Comparison of ENCODE assay signal across 8 cellular contexts in the genomic region with DNA sequence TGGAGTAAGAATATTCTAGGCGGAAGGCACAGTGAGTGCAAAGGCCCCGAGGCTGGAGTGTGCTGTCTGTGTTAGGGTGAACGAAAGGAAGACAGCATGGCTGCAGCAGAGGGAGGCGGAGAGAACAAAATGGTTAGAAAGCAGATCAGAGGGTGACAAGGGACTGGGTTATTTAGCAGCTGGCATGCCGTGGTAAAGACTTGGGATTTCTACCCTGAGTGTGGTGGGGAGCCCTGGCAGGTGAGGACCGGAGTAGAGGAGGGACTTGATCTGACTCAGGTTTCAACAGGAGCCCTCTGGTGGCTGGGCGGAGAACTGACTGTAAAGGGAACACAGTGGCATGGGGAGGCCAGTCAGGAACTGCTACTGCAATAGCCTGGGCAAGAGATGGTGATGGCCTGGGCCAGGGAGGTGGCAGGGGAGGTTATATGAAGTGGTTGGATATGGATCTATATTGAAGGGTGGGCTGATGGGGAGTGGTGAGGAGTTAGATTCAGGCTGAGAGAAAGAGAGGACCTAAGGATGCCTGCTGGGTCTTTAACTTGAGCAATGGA. TPM values are rescaled to one million over a fixed set of nuclear protein-coding genes. Genes with fewer than 3 reads are reported as not detected.
A peak's percentile ranks its signal among the peaks of the same experiment; 100 is the strongest.
DNase-seq lines count a peak whose midpoint lies in the region; ATAC-seq and TF ChIP-seq lines count a peak whose summit lies in the region.

No MANE protein-coding gene starts in this region.

- no peaks in the 10 kb centered on the region for H3K9me2 ChIP-seq in GM23248 (ENCODE audit: insufficient read depth)

- DNase-seq in CD14-positive monocyte (ENCODE audit: low spot score) (peak; percentile 90), GM23248 (peak; percentile 76), NCI-H1694 treated with DMSO at 0.1 percent for 48 hours (lab: John Stamatoyannopoulos, UW) (peak; percentile 53), T-helper 17 cell (peak; percentile 66 to 81 (median 76)), adrenal gland (peak; percentile 75 to 96 (median 87)), left ventricle myocardium inferior (peak; percentile 81), sciatic nerve (ENCODE audit: low spot score) (peak; percentile 87)

- H3K4me2 ChIP-seq in GM23248 (ENCODE audit: unreplicated experiment) = no peak overlapping the region

- peaks cover 38% of the 10 kb centered on the region for H3K4me1 Mint-ChIP-seq in CD14-positive monocyte
- peaks cover 44% of the 10 kb centered on the region for H3K4me1 Mint-ChIP-seq in T-helper 17 cell

- H3K9me3 Mint-ChIP-seq in CD14-positive monocyte = no peaks in the 10 kb centered on the region

- no peaks in the 10 kb centered on the region for H3K27me3 ChIP-seq in GM23248 (replicated peaks; ENCODE audit: insufficient read depth)
- H3K27me3 ChIP-seq in adrenal gland = no peaks in the 10 kb centered on the region
- H3K27me3 ChIP-seq in left ventricle myocardium inferior (ENCODE audit: low read depth) = no peaks in the 10 kb centered on the region

- H3K4me1 ChIP-seq in GM23248 (ENCODE audit: insufficient read depth) (0 out of 2 replicates have a peak, but pooled peaks cover 6% of the 10 kb centered on the region), adrenal gland (replicated peaks in 1 of 2) (peaks cover 0 to 9% of the 10 kb centered on the region in 2 donors), left ventricle myocardium inferior (no peaks in the 10 kb centered on the region)

- H2AFZ ChIP-seq in GM23248 = no peak overlapping the region

- H3F3A ChIP-seq in GM23248 (ENCODE audit: insufficient read depth) = no peaks in the 10 kb centered on the region

- peak; percentile 93 for TF ChIP-seq CTCF in CD14-positive monocyte (IDR thresholded peaks at IDR 0.05)
- peak; percentile 60 to 92 (median 77) for TF ChIP-seq CTCF in adrenal gland (IDR thresholded peaks at IDR 0.05)
- TF ChIP-seq CTCF in left ventricle myocardium inferior (IDR thresholded peaks at IDR 0.05; ENCODE audit: borderline replicate concordance) = peak; percentile 78

- H3K27ac ChIP-seq in GM23248 = no peak overlapping the region
- no peak overlapping the region for H3K27ac ChIP-seq in adrenal gland
- H3K27ac ChIP-seq in left ventricle myocardium inferior (replicated peaks) = no peak overlapping the region

- H3K4me3 Mint-ChIP-seq in CD14-positive monocyte (peak overlapping the region; percentile 39 to 61), T-helper 17 cell (peak overlapping the region; percentile 77)

- no peaks in the 10 kb centered on the region; the same call in 1 of the 2 replicates for H4K20me1 ChIP-seq in GM23248 (ENCODE audit: insufficient read depth)

- no peaks in the 10 kb centered on the region for H3K79me2 ChIP-seq in GM23248 (ENCODE audit: insufficient read depth)

- no peak overlapping the region for H3K9ac ChIP-seq in GM23248

- ATAC-seq in T-helper 17 cell (peak; percentile 75), sciatic nerve (peak; percentile 54), HG02970 (IDR thresholded peaks at IDR 0.05; ENCODE audit: low FRiP score, unreplicated experiment) (no peak)

- H3K27me3 Mint-ChIP-seq in CD14-positive monocyte (ENCODE audit: low read depth in 3 of 3) = peaks cover 0 to 5% (median 0%) of the 10 kb centered on the region in 3 donors
- H3K27me3 Mint-ChIP-seq in T-helper 17 cell = no peaks in the 10 kb centered on the region

- H3K27ac Mint-ChIP-seq in CD14-positive monocyte (peak overlapping the region in 5 of 7 donors; percentile 19 to 77 (median 58)), T-helper 17 cell (peak overlapping the region; percentile 98)

- no peak for TF ChIP-seq POLR2A in adrenal gland (IDR thresholded peaks at IDR 0.05)

- in situ Hi-C loops in GM23248 (cut with MboI) = loop anchor here (25.0 kb wide), 1 partner anchor 321 kb away; a partner anchor contains a TSS

- H3K36me3 Mint-ChIP-seq in CD14-positive monocyte (peaks cover 0 to 2% of the 10 kb centered on the region in 2 donors), T-helper 17 cell (ENCODE audit: low read depth) (peaks cover 4% of the 10 kb centered on the region)

- H3K36me3 ChIP-seq in GM23248 (ENCODE audit: low read depth) = no peaks in the 10 kb centered on the region
- H3K36me3 ChIP-seq in adrenal gland (replicated peaks in 1 of 2) = no peaks in the 10 kb centered on the region
- no peaks in the 10 kb centered on the region for H3K36me3 ChIP-seq in left ventricle myocardium inferior

- intact Hi-C loops in CD14-positive monocyte (cut with micrococcal nuclease) = loop anchor here (2.0 to 10.0 kb wide), 4 partner anchors 35 to 441 kb away; a partner anchor contains a TSS
- intact Hi-C loops in adrenal gland (cut with DNase I) = loop anchor here (2.0 to 10.0 kb wide), 3 partner anchors 35 to 187 kb away; no protein-coding TSS in a partner anchor
- intact Hi-C loops in left ventricle myocardium inferior (cut with micrococcal nuclease) = loop anchor here (10.0 kb wide), 1 partner anchor 173 kb away; no protein-coding TSS in a partner anchor
- intact Hi-C loops in sciatic nerve (cut with DNase I) = no loop called here

- WGBS in GM23248 (ENCODE audit: low coverage in 1 of 2, low lambda C conversion rate in 2 of 2, missing lambda C conversion rate in 2 of 2), 2 experiments = 34 to 37% methylated on average over 7 of the region's 7 CpGs
- WGBS in adrenal gland, 4 donors = 50 to 71% (median 57%) methylated on average over 7 of the region's 7 CpGs

- H3K4me3 ChIP-seq in GM23248 = no peak overlapping the region
- no peak overlapping the region for H3K4me3 ChIP-seq in adrenal gland
- H3K4me3 ChIP-seq in left ventricle myocardium inferior = no peak overlapping the region

- no peaks in the 10 kb centered on the region for H3K9me3 ChIP-seq in GM23248 (ENCODE audit: low read depth)
- H3K9me3 ChIP-seq in T-helper 17 cell (ENCODE audit: control insufficient read depth, low read length, poor library complexity, severe bottlenecking) = no peaks in the 10 kb centered on the region
- H3K9me3 ChIP-seq in adrenal gland (replicated peaks in 1 of 3) = no peaks in the 10 kb centered on the region
- no peaks in the 10 kb centered on the region for H3K9me3 ChIP-seq in left ventricle myocardium inferior (replicated peaks)

RNA-seq across cellular contexts. Expression of a gene that starts 38.0 kb away (rescaled TPM):
- polyA plus RNA-seq in CD14-positive monocyte = 10 to 100 TPM; 20.5 to 24.4 TPM
- 12.6 and 15.5 TPM in 2 replicates for total RNA-seq in GM23248 (2014; rRNA removed; shearing (Covaris generic))
- polyA plus RNA-seq in GM23248 (2016; fragmentation: Nextera tagmentation; extraction: Ambion mirVana) = 10.8 and 12.0 TPM in 2 replicates
- 100 to 1,000 TPM; 210 to 310 TPM for total RNA-seq in T-helper 17 cell
- 10 to 100 TPM in 7 of 8 donors, 1 to 10 TPM in 1; 2.8 to 36.6 (median 21.4) TPM for total RNA-seq in adrenal gland
- 10 to 100 TPM; 10.6 to 31.2 (median 12.3) TPM for polyA plus RNA-seq in adrenal gland
- total RNA-seq in left ventricle myocardium inferior = 28.9 TPM
- 50.9 TPM for total RNA-seq in sciatic nerve

RNA-seq across cellular contexts. Expression of a gene that starts 49.6 kb away (rescaled TPM):
- polyA plus RNA-seq in CD14-positive monocyte = 1 to 10 TPM; 3.9 to 4.9 TPM
- total RNA-seq in GM23248 (2014; rRNA removed; shearing (Covaris generic)) = 5.0 and 12.1 TPM in 2 replicates
- polyA plus RNA-seq in GM23248 (2016; fragmentation: Nextera tagmentation; extraction: Ambion mirVana) = 7.4 and 8.3 TPM in 2 replicates
- total RNA-seq in T-helper 17 cell = 10 to 100 TPM; 11.2 to 11.9 TPM
- 10 to 100 TPM; 11.2 to 21.9 (median 17.3) TPM for total RNA-seq in adrenal gland
- 10 to 100 TPM in 2 of 3 donors, 1 to 10 TPM in 1; 9.1 to 20.5 (median 12.4) TPM for polyA plus RNA-seq in adrenal gland
- 6.1 TPM for total RNA-seq in left ventricle myocardium inferior
- total RNA-seq in sciatic nerve = 10.0 TPM

RNA-seq across cellular contexts. Expression of a gene that starts 50.0 kb away (rescaled TPM):
- polyA plus RNA-seq in CD14-positive monocyte (under 1 TPM in 1 of 2 donors, not detected in 1; 0.29 TPM), GM23248 (2016; fragmentation: Nextera tagmentation; extraction: Ambion mirVana) (4.4 and 6.5 TPM in 2 replicates), adrenal gland (10 to 100 TPM in 1 of 3 donors, 1 to 10 TPM in 2; 1.7 to 26.7 (median 5.2) TPM)
- 1.2 and 4.6 TPM in 2 replicates for total RNA-seq in GM23248 (2014; rRNA removed; shearing (Covaris generic))
- total RNA-seq in T-helper 17 cell (1 to 10 TPM in 1 of 2 donors, under 1 TPM in 1; 0.37 to 2.0 TPM), adrenal gland (10 to 100 TPM in 1 of 8 donors, 1 to 10 TPM in 6, not detected in 1; 1.5 to 23.2 (median 5.6) TPM), left ventricle myocardium inferior (0.80 TPM), sciatic nerve (1.6 TPM)
